Comparison of ENCODE assay signal across 8 cellular contexts in the genomic region with DNA sequence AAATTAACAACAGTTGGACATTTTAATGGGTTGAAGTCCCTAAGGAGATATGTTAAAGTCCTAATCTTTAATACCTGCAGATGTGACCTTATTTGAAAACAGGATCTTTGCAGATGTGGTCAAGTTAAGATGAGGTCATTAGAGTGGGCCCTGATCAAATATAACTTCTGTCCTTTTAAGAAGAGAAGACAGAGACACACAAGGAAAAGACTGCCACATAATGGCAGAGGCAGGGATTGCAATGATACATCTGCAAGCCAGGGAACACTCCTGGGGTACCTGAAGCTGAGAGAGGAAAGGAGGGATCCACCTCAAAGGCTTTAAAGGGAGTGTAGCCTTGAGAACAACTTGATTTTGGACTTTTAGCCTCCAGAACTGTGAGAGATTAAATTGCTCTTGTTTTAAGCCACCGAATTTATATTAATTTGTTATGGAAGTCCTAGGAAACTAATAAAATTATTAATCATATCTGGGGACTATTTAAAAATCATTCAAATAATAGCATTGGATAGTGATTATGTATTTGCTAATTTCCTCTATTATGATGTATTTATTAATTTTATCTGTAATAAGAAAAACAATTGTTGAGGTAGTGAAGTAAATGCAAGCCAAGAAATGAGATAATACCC.
DNase-seq lines count a peak whose midpoint lies in the region; ATAC-seq lines count a peak whose summit lies in the region.

No MANE protein-coding gene starts in this region.

- H3K36me3 Mint-ChIP-seq in T-helper 2 cell treated with Interferon-gamma antibody and Interleukin-4, amounts not matched to agents 5 μg/mL and 100 μg/mL, for 36 hours (ENCODE audit: low read depth), result no peaks in the 10 kb centered on the region
- no peaks in the 10 kb centered on the region for H3K36me3 Mint-ChIP-seq in activated naive CD4-positive, alpha-beta T cell treated with anti-CD3 and anti-CD28 coated beads, Interleukin-2, amount 50 U/mL, for 72 hours

- no peak overlapping the region for H3K27ac Mint-ChIP-seq in T-helper 2 cell treated with Interferon-gamma antibody and Interleukin-4, amounts not matched to agents 5 μg/mL and 100 μg/mL, for 36 hours
- no peak overlapping the region for H3K27ac Mint-ChIP-seq in activated naive CD4-positive, alpha-beta T cell treated with anti-CD3 and anti-CD28 coated beads, Interleukin-2, amount 50 U/mL, for 72 hours

- peak; percentile 88 for ATAC-seq in GM19351 (IDR thresholded peaks at IDR 0.05; ENCODE audit: unreplicated experiment)
- ATAC-seq in activated naive CD4-positive, alpha-beta T cell treated with anti-CD3 and anti-CD28 coated beads, Interleukin-2, amount 50 U/mL, for 72 hours, result no peak

- H3K4me1 Mint-ChIP-seq in T-helper 2 cell treated with Interferon-gamma antibody and Interleukin-4, amounts not matched to agents 5 μg/mL and 100 μg/mL, for 36 hours (ENCODE audit: low read depth), result no peaks in the 10 kb centered on the region

- in situ Hi-C loops in KBM-7 (cut with MboI; ENCODE audit: low pct_unique_long_range_greater_than_20kb, low sequenced_read_pairs), result no loop called here

- H3K9me3 Mint-ChIP-seq in T-helper 2 cell treated with Interferon-gamma antibody and Interleukin-4, amounts not matched to agents 5 μg/mL and 100 μg/mL, for 36 hours, result peaks cover under 1% of the 10 kb centered on the region
- H3K9me3 Mint-ChIP-seq in activated naive CD4-positive, alpha-beta T cell treated with anti-CD3 and anti-CD28 coated beads, Interleukin-2, amount 50 U/mL, for 72 hours, result peaks cover 5 to 6% of the 10 kb centered on the region in 2 donors

- peak; percentile 4 for DNase-seq in COLO829 (ENCODE audit: low spot score)
- DNase-seq in KBM-7, result peak; percentile 40
- DNase-seq in amniotic epithelial cell (ENCODE audit: low read depth), result peak; percentile 1
- DNase-seq in lung microvascular endothelial cell (ENCODE audit: low read depth in 2 of 2), result peak; percentile 7 to 31
- no peak for DNase-seq in T-helper 2 cell treated with Interferon-gamma antibody and Interleukin-4, amounts not matched to agents 5 μg/mL and 100 μg/mL, for 36 hours (ENCODE audit: low spot score)
- DNase-seq in NCI-H2196 (lab: John Stamatoyannopoulos, UW; ENCODE audit: unreplicated experiment), result no peak
- no peak for DNase-seq in activated naive CD4-positive, alpha-beta T cell treated with anti-CD3 and anti-CD28 coated beads, Interleukin-2, amount 50 U/mL, for 72 hours (ENCODE audit: low spot score in 2 of 2)

- H3K27me3 Mint-ChIP-seq in T-helper 2 cell treated with Interferon-gamma antibody and Interleukin-4, amounts not matched to agents 5 μg/mL and 100 μg/mL, for 36 hours (ENCODE audit: low read depth), result no peaks in the 10 kb centered on the region

- no peak overlapping the region for H3K4me3 Mint-ChIP-seq in T-helper 2 cell treated with Interferon-gamma antibody and Interleukin-4, amounts not matched to agents 5 μg/mL and 100 μg/mL, for 36 hours

Comparison
In these comparisons a context has a peak if more than half of its experiments do, and no peak if none do; other contexts are left out.
1. DNase-seq: peak in COLO829 (single experiment), KBM-7 (single experiment), amniotic epithelial cell (single experiment) and lung microvascular endothelial cell (2 of 2); none in T-helper 2 cell treated with Interferon-gamma antibody and Interleukin-4, amounts not matched to agents 5 μg/mL and 100 μg/mL, for 36 hours (single experiment), NCI-H2196 (single experiment) and activated naive CD4-positive, alpha-beta T cell treated with anti-CD3 and anti-CD28 coated beads, Interleukin-2, amount 50 U/mL, for 72 hours (0 of 2).